Comparison of ENCODE assay signal across 12 cellular contexts in genomic region chr9:119841005-119841404, GRCh38.
A peak's percentile ranks its signal among the peaks of the same experiment; 100 is the strongest.
DNase-seq lines count a peak whose midpoint lies in the region; ATAC-seq and TF ChIP-seq lines count a peak whose summit lies in the region.
"Had no signal": no experiment of that assay in that cellular context is flagged by ENCODE, and none has a peak within 500 bp of the region (broad histone marks: within the 10 kb centered on the region; RNA-seq: fewer than 3 reads in every experiment).

No MANE protein-coding gene starts in this region.

- no peaks in the 10 kb centered on the region for H3K36me3 ChIP-seq in HEK293 (ENCODE audit: control insufficient read depth in 2 of 2, insufficient read depth in 1 of 2, low read length in 2 of 2)
- H3K36me3 ChIP-seq: HAP-1 had no signal

- ATAC-seq in GM18870 (IDR thresholded peaks at IDR 0.05; ENCODE audit: unreplicated experiment), result no peak
- ATAC-seq: CD8-positive, alpha-beta T cell had no signal

- CTCF ChIA-PET in HEK293 (lab: Yijun Ruan, JAX), result no interaction called here

- H3K9me3 ChIP-seq in HEK293 (ENCODE audit: control insufficient read depth, insufficient read depth, low read depth, low read length), result no peaks in the 10 kb centered on the region
- H3K9me3 ChIP-seq: HAP-1 had no signal

- no peak overlapping the region for H3K4me3 ChIP-seq in HEK293 (ENCODE audit: low read depth, low read length)
- H3K4me3 ChIP-seq: HAP-1 had no signal

- H3K4me1 ChIP-seq in HEK293 (ENCODE audit: control insufficient read depth, insufficient read depth, low read length), result no peaks in the 10 kb centered on the region
- H3K4me1 ChIP-seq: HAP-1 had no signal

- POLR2A ChIA-PET in HEK293 (lab: Yijun Ruan, JAX), result no interaction called here

- H3K27ac ChIP-seq in HEK293 (ENCODE audit: extremely low read depth, low read depth, low read length), result no peak overlapping the region

- peak; percentile 26 for DNase-seq in NCI-H446 treated with DMSO at 0.1 percent for 48 hours (lab: John Stamatoyannopoulos, UW)
- peak; percentile 71 for DNase-seq in cerebellum (ENCODE audit: low spot score)
- DNase-seq in NCI-H146 treated with DMSO at 0.1 percent for 48 hours (lab: John Stamatoyannopoulos, UW; ENCODE audit: unreplicated experiment), result no peak
- DNase-seq in amygdala (lab: John Stamatoyannopoulos, UW), result no peak
- DNase-seq: CD8-positive, alpha-beta T cell; COR-L47; DMS53; HFFc6; KBM-7 had no signal

- TF ChIP-seq CTCF in HEK293 (tag by site-specific recombination; IDR thresholded peaks at IDR 0.05), result no peak

TF ChIP-seq in HEK293, 187 proteins besides CTCF, POLR2A, EP300 and RAD21:
- TF ChIP-seq ZNF18 (tag by site-specific recombination; IDR thresholded peaks at IDR 0.05) (no peak), ZNF658 (tag by site-specific recombination; IDR thresholded peaks at IDR 0.05) (no peak), ZNF664 (tag by site-specific recombination; IDR thresholded peaks at IDR 0.05) (no peak), ZNF560 (tag by site-specific recombination; IDR thresholded peaks at IDR 0.05; ENCODE audit: borderline replicate concordance) (no peak), ZFP41 (tag by site-specific recombination; IDR thresholded peaks at IDR 0.05; ENCODE audit: borderline replicate concordance) (no peak), ZNF76 (tag by site-specific recombination; IDR thresholded peaks at IDR 0.05; ENCODE audit: borderline replicate concordance, low read depth) (no peak)
- TF ChIP-seq, protein P1, sequence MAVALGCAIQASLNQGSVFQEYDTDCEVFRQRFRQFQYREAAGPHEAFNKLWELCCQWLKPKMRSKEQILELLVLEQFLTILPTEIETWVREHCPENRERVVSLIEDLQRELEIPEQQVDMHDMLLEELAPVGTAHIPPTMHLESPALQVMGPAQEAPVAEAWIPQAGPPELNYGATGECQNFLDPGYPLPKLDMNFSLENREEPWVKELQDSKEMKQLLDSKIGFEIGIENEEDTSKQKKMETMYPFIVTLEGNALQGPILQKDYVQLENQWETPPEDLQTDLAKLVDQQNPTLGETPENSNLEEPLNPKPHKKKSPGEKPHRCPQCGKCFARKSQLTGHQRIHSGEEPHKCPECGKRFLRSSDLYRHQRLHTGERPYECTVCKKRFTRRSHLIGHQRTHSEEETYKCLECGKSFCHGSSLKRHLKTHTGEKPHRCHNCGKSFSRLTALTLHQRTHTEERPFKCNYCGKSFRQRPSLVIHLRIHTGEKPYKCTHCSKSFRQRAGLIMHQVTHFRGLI (tag by site-specific recombination; IDR thresholded peaks at IDR 0.05), result 0 out of 2 replicates have a peak, but pooled peaks have one; percentile 16
- TF ChIP-seq, protein P2, sequence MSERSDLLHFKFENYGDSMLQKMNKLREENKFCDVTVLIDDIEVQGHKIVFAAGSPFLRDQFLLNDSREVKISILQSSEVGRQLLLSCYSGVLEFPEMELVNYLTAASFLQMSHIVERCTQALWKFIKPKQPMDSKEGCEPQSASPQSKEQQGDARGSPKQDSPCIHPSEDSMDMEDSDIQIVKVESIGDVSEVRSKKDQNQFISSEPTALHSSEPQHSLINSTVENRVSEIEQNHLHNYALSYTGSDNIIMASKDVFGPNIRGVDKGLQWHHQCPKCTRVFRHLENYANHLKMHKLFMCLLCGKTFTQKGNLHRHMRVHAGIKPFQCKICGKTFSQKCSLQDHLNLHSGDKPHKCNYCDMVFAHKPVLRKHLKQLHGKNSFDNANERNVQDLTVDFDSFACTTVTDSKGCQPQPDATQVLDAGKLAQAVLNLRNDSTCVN (tag by site-specific recombination; optimal IDR thresholded peaks at IDR 0.05), result no peak

Comparison
In these comparisons a context has a peak if more than half of its experiments do, and no peak if none do; other contexts are left out.
1. DNase-seq: peak in NCI-H446 treated with DMSO at 0.1 percent for 48 hours (single experiment) and cerebellum (single experiment); none in NCI-H146 treated with DMSO at 0.1 percent for 48 hours (single experiment) and amygdala (0 of 56).